In genomic region chr3:117248149-117248548, GRCh38 we compare ENCODE assay signal across 28 cellular contexts.
"Had no signal": no experiment of that assay in that cellular context is flagged by ENCODE, and none has a peak within 500 bp of the region (broad histone marks: within the 10 kb centered on the region; RNA-seq: fewer than 3 reads in every experiment).

No MANE protein-coding gene starts in this region.

- H3K27me3 Mint-ChIP-seq: activated naive CD8-positive, alpha-beta T cell treated with anti-CD3 and anti-CD28 coated beads for 36 hours; naive thymus-derived CD4-positive, alpha-beta T cell had no signal

- H3K4me3 ChIP-seq: adrenal gland, body of pancreas, coronary artery, dorsolateral prefrontal cortex, gastrocnemius medialis, suprapubic skin, tibial artery had no signal

- H3K27ac Mint-ChIP-seq: activated naive CD4-positive, alpha-beta T cell treated with anti-CD3 and anti-CD28 coated beads for 36 hours; activated naive CD8-positive, alpha-beta T cell treated with anti-CD3 and anti-CD28 coated beads for 36 hours; activated T-helper 1 cell treated with anti-CD3 and anti-CD28 coated beads, Interleukin-12 subunit alpha, Interleukin-12 subunit beta, Interleukin-2, Interleukin-4 antibody, amounts not matched to agents 30 ng/mL and 10 ng/mL and 1 ng/mL, durations not matched to agents 14 hours and 24 hours and 36 hours; naive thymus-derived CD4-positive, alpha-beta T cell had no signal

- H3K27ac ChIP-seq: adrenal gland, body of pancreas, coronary artery, dorsolateral prefrontal cortex, gastrocnemius medialis, suprapubic skin, tibial artery had no signal

- H3K36me3 Mint-ChIP-seq: activated naive CD8-positive, alpha-beta T cell treated with anti-CD3 and anti-CD28 coated beads for 36 hours; naive thymus-derived CD4-positive, alpha-beta T cell had no signal

- H3K9me3 ChIP-seq: adrenal gland, body of pancreas, gastrocnemius medialis, suprapubic skin, tibial artery had no signal

- H3K4me3 Mint-ChIP-seq: activated naive CD4-positive, alpha-beta T cell treated with anti-CD3 and anti-CD28 coated beads for 36 hours; activated naive CD8-positive, alpha-beta T cell treated with anti-CD3 and anti-CD28 coated beads for 36 hours; activated T-helper 1 cell treated with anti-CD3 and anti-CD28 coated beads, Interleukin-12 subunit alpha, Interleukin-12 subunit beta, Interleukin-2, Interleukin-4 antibody, amounts not matched to agents 30 ng/mL and 10 ng/mL and 1 ng/mL, durations not matched to agents 14 hours and 24 hours and 36 hours; naive thymus-derived CD4-positive, alpha-beta T cell had no signal

- H3K4me1 ChIP-seq: body of pancreas, gastrocnemius medialis, suprapubic skin, tibial artery had no signal

- H3K9me3 Mint-ChIP-seq: activated naive CD8-positive, alpha-beta T cell treated with anti-CD3 and anti-CD28 coated beads for 36 hours; activated T-helper 1 cell treated with anti-CD3 and anti-CD28 coated beads, Interleukin-12 subunit alpha, Interleukin-12 subunit beta, Interleukin-2, Interleukin-4 antibody, amounts not matched to agents 30 ng/mL and 10 ng/mL and 1 ng/mL, durations not matched to agents 14 hours and 24 hours and 36 hours had no signal

- H3K4me1 Mint-ChIP-seq: activated naive CD8-positive, alpha-beta T cell treated with anti-CD3 and anti-CD28 coated beads for 36 hours; naive thymus-derived CD4-positive, alpha-beta T cell had no signal

- H3K27me3 ChIP-seq: adrenal gland, body of pancreas, dorsolateral prefrontal cortex, gastrocnemius medialis, suprapubic skin, tibial artery had no signal

- DNase-seq: activated CD4-positive, alpha-beta T cell treated with anti-CD3 and anti-CD28 coated beads for 4 hours; activated CD4-positive, alpha-beta T cell treated with anti-CD3 and anti-CD28 coated beads, Interleukin-2, amount 50 U/mL, for 4 hours; activated CD8-positive, alpha-beta memory T cell treated with anti-CD3 and anti-CD28 coated beads for 24 hours; activated CD8-positive, alpha-beta memory T cell treated with anti-CD3 and anti-CD28 coated beads, Interleukin-2, amount 50 U/mL, for 4 hours; activated effector memory CD4-positive, alpha-beta T cell treated with anti-CD3 and anti-CD28 coated beads, Interleukin-2, amount 50 U/mL, for 16 hours; activated naive CD4-positive, alpha-beta T cell treated with anti-CD3 and anti-CD28 coated beads for 36 hours; activated naive CD8-positive, alpha-beta T cell treated with anti-CD3 and anti-CD28 coated beads for 36 hours; activated T-cell treated with anti-CD3 and anti-CD28 coated beads, Interleukin-2, amount 50 U/mL, for 1 hour; adrenal gland; aorta; body of pancreas; dorsolateral prefrontal cortex; effector memory CD4-positive, alpha-beta T cell; erythroblast; gastrocnemius medialis; head of caudate nucleus; hippocampal formation; left cardiac atrium; left ventricle myocardium superior; naive thymus-derived CD4-positive, alpha-beta T cell; right cardiac atrium; stimulated activated CD4-positive, alpha-beta T cell treated with anti-CD3 and anti-CD28 coated beads, Interleukin-15, amount 100 ng/mL, for 24 hours; stimulated activated CD4-positive, alpha-beta T cell treated with anti-CD3 and anti-CD28 coated beads, Interleukin-2, amount 100 ng/mL, for 24 hours; stimulated activated naive CD4-positive, alpha-beta T cell; tibial artery had no signal

- H3K36me3 ChIP-seq: adrenal gland, gastrocnemius medialis, suprapubic skin, tibial artery had no signal
